Comparison of ENCODE assay signal across 8 cellular contexts in the genomic region with DNA sequence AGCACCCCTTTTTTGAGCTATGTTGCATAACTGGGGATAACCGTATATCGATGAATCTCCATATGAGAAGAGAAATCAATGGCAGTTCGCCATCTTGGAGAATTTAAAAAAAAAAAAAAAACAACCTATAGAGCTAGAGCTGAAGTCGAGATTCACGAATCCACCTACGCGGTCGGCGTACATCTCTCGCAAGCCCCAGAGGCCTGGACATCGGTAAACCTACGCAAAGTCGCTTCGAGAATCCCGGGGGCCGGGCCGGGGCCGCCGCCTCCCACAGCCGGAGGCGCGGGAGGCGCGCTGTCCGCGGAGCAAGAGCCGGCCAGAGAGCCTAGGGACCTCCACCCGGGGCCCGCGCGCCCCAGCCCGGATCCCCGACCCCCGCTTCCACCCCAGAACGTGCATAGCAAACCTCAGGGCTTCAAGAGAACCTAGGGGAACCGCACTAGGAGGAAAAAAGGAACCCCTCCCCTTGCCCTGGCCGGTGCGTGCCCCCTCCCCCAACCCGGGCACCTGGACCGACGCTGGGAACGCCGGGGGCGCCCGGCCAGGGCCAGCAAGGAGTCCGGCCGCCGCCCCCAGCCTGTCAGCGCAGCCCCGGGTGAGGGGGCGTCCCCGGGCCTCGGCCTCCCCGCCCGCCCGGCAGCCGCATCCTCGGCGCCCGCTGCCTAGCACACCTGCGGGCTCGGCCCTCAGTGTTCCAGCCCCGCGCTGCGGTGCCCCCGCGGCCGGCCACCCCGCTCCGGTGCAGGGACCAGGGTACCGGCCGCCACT. TPM values are rescaled to one million over a fixed set of nuclear protein-coding genes. Genes with fewer than 3 reads are reported as not detected.
DNase-seq lines count a peak whose midpoint lies in the region; TF ChIP-seq lines count a peak whose summit lies in the region.

No MANE protein-coding gene starts in this region.

- H3K4me1 ChIP-seq in hepatocyte (ENCODE audit: insufficient read depth) = peaks cover 10% of the 10 kb centered on the region
- H3K4me1 ChIP-seq in uterus = peaks cover 0 to 9% of the 10 kb centered on the region in 2 donors

- H3K27me3 ChIP-seq in hepatocyte = no peaks in the 10 kb centered on the region
- no peaks in the 10 kb centered on the region for H3K27me3 ChIP-seq in uterus

- peaks cover 13% of the 10 kb centered on the region for H3K4me1 Mint-ChIP-seq in T-helper 2 cell treated with Interferon-gamma antibody and Interleukin-4, amounts not matched to agents 5 μg/mL and 100 μg/mL, for 36 hours (ENCODE audit: low read depth)

- H3K79me2 ChIP-seq in hepatocyte = peaks cover 71% of the 10 kb centered on the region

- H3K27ac ChIP-seq in hepatocyte = peak overlapping the region; percentile 99
- peak overlapping the region; percentile 94 to 95 for H3K27ac ChIP-seq in uterus

- CTCF ChIA-PET in HEK293T (lab: Yijun Ruan, JAX) = interaction anchor here (0.9 kb wide), 1 partner anchor 103 kb away, joined by 3 read pairs; no protein-coding TSS in a partner anchor

- H3K36me3 ChIP-seq in hepatocyte (replicated peaks; ENCODE audit: insufficient read depth, low read depth) = no peaks in the 10 kb centered on the region
- H3K36me3 ChIP-seq in uterus = peaks cover 0 to 5% of the 10 kb centered on the region in 2 donors

- H3K9me3 ChIP-seq in hepatocyte (ENCODE audit: low read depth) = peaks cover 5% of the 10 kb centered on the region
- H3K9me3 ChIP-seq in uterus = no peaks in the 10 kb centered on the region

- H3K4me3 ChIP-seq in hepatocyte (peak overlapping the region; percentile 63), uterus (peak overlapping the region; percentile 73 to 80)

- H2AFZ ChIP-seq in hepatocyte = peak overlapping the region; percentile 56

- WGBS in hepatocyte (ENCODE audit: low lambda C conversion rate, missing lambda C conversion rate) = under 1% methylated on average over 47 of the region's 72 CpGs

- no peaks in the 10 kb centered on the region for H3K9me2 ChIP-seq in hepatocyte (replicated peaks; ENCODE audit: insufficient read depth)

- POLR2A ChIA-PET in HEK293T (lab: Yijun Ruan, JAX) = interaction anchor here (1.0 to 3.6 kb wide), 8 partner anchors 15 to 439 kb away, joined by 3 to 27 read pairs (median 4); partner anchors contain the start of gene TSC22D2

- H4K20me1 ChIP-seq in hepatocyte (ENCODE audit: insufficient read depth, poor library complexity, severe bottlenecking) = peaks cover 37% of the 10 kb centered on the region

- H3K27ac Mint-ChIP-seq in T-helper 2 cell treated with Interferon-gamma antibody and Interleukin-4, amounts not matched to agents 5 μg/mL and 100 μg/mL, for 36 hours = peak overlapping the region; percentile 47

- peak overlapping the region; percentile 81 for H3K4me3 Mint-ChIP-seq in T-helper 2 cell treated with Interferon-gamma antibody and Interleukin-4, amounts not matched to agents 5 μg/mL and 100 μg/mL, for 36 hours

- no peak for TF ChIP-seq POLR2A in uterus (IDR thresholded peaks at IDR 0.05)

- TF ChIP-seq CTCF in hepatocyte (IDR thresholded peaks at IDR 0.05; ENCODE audit: poor library complexity) (no peak), uterus (IDR thresholded peaks at IDR 0.05) (no peak)

- intact Hi-C loops in uterus (cut with DNase I; ENCODE audit: low total_unique reads) = no loop called here

- peak overlapping the region; percentile 84 for H3K4me2 ChIP-seq in hepatocyte

- no peaks in the 10 kb centered on the region for H3K9me3 Mint-ChIP-seq in T-helper 2 cell treated with Interferon-gamma antibody and Interleukin-4, amounts not matched to agents 5 μg/mL and 100 μg/mL, for 36 hours

- DNase-seq in GDM1 (lab: John Stamatoyannopoulos, UW) (peak; percentile 45), HEK293T (ENCODE audit: extremely low spot score) (peak; percentile 64), NCI-H1048 (lab: John Stamatoyannopoulos, UW) (peak; percentile 52), astrocyte of the hippocampus (ENCODE audit: low read depth, low spot score) (peak; percentile 89), hepatocyte (ENCODE audit: low spot score) (peak; percentile 94), renal cortical epithelial cell (ENCODE audit: low read depth) (peak; percentile 62), uterus (peak; percentile 89 to 90)
- peak; percentile 68 for DNase-seq in T-helper 2 cell treated with Interferon-gamma antibody and Interleukin-4, amounts not matched to agents 5 μg/mL and 100 μg/mL, for 36 hours (ENCODE audit: low spot score)

- peaks cover 53% of the 10 kb centered on the region for H3K27me3 Mint-ChIP-seq in T-helper 2 cell treated with Interferon-gamma antibody and Interleukin-4, amounts not matched to agents 5 μg/mL and 100 μg/mL, for 36 hours (ENCODE audit: low read depth)

- H3K36me3 Mint-ChIP-seq in T-helper 2 cell treated with Interferon-gamma antibody and Interleukin-4, amounts not matched to agents 5 μg/mL and 100 μg/mL, for 36 hours (ENCODE audit: low read depth) = peaks cover 1% of the 10 kb centered on the region

TF ChIP-seq in HEK293T, 16 proteins besides CTCF, POLR2A, EP300 and RAD21:
- TF ChIP-seq, protein P1, sequence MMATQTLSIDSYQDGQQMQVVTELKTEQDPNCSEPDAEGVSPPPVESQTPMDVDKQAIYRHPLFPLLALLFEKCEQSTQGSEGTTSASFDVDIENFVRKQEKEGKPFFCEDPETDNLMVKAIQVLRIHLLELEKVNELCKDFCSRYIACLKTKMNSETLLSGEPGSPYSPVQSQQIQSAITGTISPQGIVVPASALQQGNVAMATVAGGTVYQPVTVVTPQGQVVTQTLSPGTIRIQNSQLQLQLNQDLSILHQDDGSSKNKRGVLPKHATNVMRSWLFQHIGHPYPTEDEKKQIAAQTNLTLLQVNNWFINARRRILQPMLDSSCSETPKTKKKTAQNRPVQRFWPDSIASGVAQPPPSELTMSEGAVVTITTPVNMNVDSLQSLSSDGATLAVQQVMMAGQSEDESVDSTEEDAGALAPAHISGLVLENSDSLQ (IDR thresholded peaks at IDR 0.05) = no peak
- peak; percentile 96 for TF ChIP-seq ZNF384 (IDR thresholded peaks at IDR 0.05)
- TF ChIP-seq ELF4 (IDR thresholded peaks at IDR 0.05) = no peak
- TF ChIP-seq ARNT (IDR thresholded peaks at IDR 0.05) = no peak
- no peak for TF ChIP-seq CTBP1 (IDR thresholded peaks at IDR 0.05; ENCODE audit: borderline replicate concordance)
TF ChIP-seq in HEK293T: peak in this region for 1.

RNA-seq across cellular contexts. Expression of gene PFN2, which starts 0.6 kb away (rescaled TPM):
- total RNA-seq in hepatocyte (156 and 172 TPM in 2 replicates), renal cortical epithelial cell (133 and 181 TPM in 2 replicates), uterus (100 to 1,000 TPM; 106 to 206 (median 183) TPM)
- polyA plus RNA-seq in hepatocyte = 140 and 152 TPM in 2 replicates

Comparison
In these comparisons a context has a peak if more than half of its experiments do, and no peak if none do; other contexts are left out.
1. Peak in every context shown above with its lines: DNase-seq, H3K4me3 ChIP-seq and H3K27ac ChIP-seq.